In genomic region chr21:36587388-36587787, GRCh38 we compare ENCODE assay signal across 1 cellular context.
TF ChIP-seq lines count a peak whose summit lies in the region.

No MANE protein-coding gene starts in this region.

TF ChIP-seq in SK-N-SH treated with all-trans-retinoic acid at 6 μM for 48 hours, 23 proteins besides CTCF, POLR2A, EP300 and RAD21 (continued from another document):
- TF ChIP-seq CSRNP3 (CRISPR knock-in tag; IDR thresholded peaks at IDR 0.05) = no peak
- no peak for TF ChIP-seq TOX (CRISPR knock-in tag; IDR thresholded peaks at IDR 0.05; ENCODE audit: borderline replicate concordance)
TF ChIP-seq in SK-N-SH treated with all-trans-retinoic acid at 6 μM for 48 hours: peak in this region for 0.
